1 cellular context compared by ENCODE assay signal in genomic region chr4:128006592-128006991, GRCh38.
A peak's percentile ranks its signal among the peaks of the same experiment; 100 is the strongest.
TF ChIP-seq lines count a peak whose summit lies in the region.

No MANE protein-coding gene starts in this region.

TF ChIP-seq in K562, 482 proteins besides CTCF, POLR2A, EP300 and RAD21:
- TF ChIP-seq KAT7 (CRISPR knock-in tag; IDR thresholded peaks at IDR 0.05; ENCODE audit: borderline replicate concordance) (no peak), HOMEZ (CRISPR knock-in tag; IDR thresholded peaks at IDR 0.05) (no peak), FUS (optimal IDR thresholded peaks at IDR 0.05; ENCODE audit: low read depth, low read length) (no peak), CEBPB (tag; IDR thresholded peaks at IDR 0.05) (0 out of 2 replicates have a peak, but pooled peaks have one; percentile 21), RBBP5 (IDR thresholded peaks at IDR 0.05; ENCODE audit: borderline replicate concordance, insufficient read depth, low read length, poor library complexity, severe bottlenecking) (no peak), MTF1 (CRISPR knock-in tag; IDR thresholded peaks at IDR 0.05; ENCODE audit: borderline replicate concordance) (no peak), SRSF9 (IDR thresholded peaks at IDR 0.05; ENCODE audit: borderline replicate concordance, low read depth, low read length) (no peak)
